Comparison of ENCODE assay signal across 2 cellular contexts in genomic region chr7:3038011-3038410, GRCh38. TPM values are rescaled to one million over a fixed set of nuclear protein-coding genes. Genes with fewer than 3 reads are reported as not detected.
"Had no signal": no experiment of that assay in that cellular context is flagged by ENCODE, and none has a peak within 500 bp of the region (broad histone marks: within the 10 kb centered on the region; RNA-seq: fewer than 3 reads in every experiment).

No MANE protein-coding gene starts in this region.

RNA-seq across cellular contexts. Expression of gene CARD11, which starts 5.7 kb away (rescaled TPM):
- polyA plus RNA-seq: cardiac muscle cell, SK-N-SH had no signal
